Comparison of ENCODE assay signal across 14 cellular contexts in the genomic region with DNA sequence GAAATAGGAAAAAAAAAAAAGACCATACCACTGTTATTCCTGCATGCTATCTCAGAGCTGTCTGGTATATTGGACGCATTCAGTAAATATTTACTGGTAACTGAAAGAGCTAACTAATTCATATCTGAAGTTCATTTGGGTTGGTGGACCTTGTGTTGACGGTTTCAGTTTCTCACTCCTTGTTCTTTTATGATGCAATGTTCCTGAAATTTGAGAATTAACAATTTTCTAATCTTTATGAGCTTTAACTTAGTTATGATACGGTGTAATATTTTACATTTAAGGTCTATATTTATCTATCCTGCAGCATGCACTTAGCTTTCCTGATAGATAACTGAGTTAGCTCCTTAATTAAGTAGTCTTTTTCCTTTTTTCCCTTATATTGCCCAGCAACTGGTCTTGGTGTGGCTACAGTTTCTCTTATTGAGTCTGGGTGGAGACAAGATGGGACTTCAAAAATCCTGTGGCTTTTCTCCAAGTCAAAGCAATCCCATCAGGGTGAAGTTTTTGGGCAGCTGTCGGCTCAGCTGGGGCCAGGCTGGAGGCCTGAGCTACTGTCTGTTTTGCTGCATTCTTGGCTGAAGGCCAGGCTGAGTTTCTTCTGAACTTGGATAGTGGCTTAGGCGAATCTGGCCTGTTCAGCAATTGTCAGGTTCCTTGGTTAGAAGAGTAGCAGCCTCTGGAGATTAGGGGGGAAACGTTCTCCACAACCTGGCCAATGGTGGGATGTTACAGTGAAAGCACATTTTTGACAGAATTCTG.
A peak's percentile ranks its signal among the peaks of the same experiment; 100 is the strongest.
DNase-seq lines count a peak whose midpoint lies in the region; ATAC-seq and TF ChIP-seq lines count a peak whose summit lies in the region.
"Had no signal": no experiment of that assay in that cellular context is flagged by ENCODE, and none has a peak within 500 bp of the region (broad histone marks: within the 10 kb centered on the region; RNA-seq: fewer than 3 reads in every experiment).

No MANE protein-coding gene starts in this region.

- TF ChIP-seq POLR2A in IMR-90 (IDR thresholded peaks at IDR 0.05; ENCODE audit: low read depth, low read length), result no peak

- intact Hi-C loops in IMR-90 (cut with micrococcal nuclease), result no loop called here

- no peak overlapping the region for H2BK5ac ChIP-seq in IMR-90 (ENCODE audit: low read depth, low read length, poor library complexity, severe bottlenecking)

- H3K23ac ChIP-seq in IMR-90 (ENCODE audit: low read depth, low read length), result no peak overlapping the region

- H3K4me1 Mint-ChIP-seq in activated CD8-positive, alpha-beta memory T cell treated with anti-CD3 and anti-CD28 coated beads, Interleukin-2, amount 10 ng/mL, durations not matched to agents 7 days and 5 days, result peaks cover 9% of the 10 kb centered on the region

- H3K36me3 Mint-ChIP-seq in activated CD8-positive, alpha-beta memory T cell treated with anti-CD3 and anti-CD28 coated beads, Interleukin-2, amount 10 ng/mL, durations not matched to agents 7 days and 5 days, result no peaks in the 10 kb centered on the region

- no peaks in the 10 kb centered on the region for H4K20me1 ChIP-seq in IMR-90 (ENCODE audit: insufficient read depth, low read length)

- no peak overlapping the region for H2BK20ac ChIP-seq in IMR-90 (ENCODE audit: low read depth, low read length)

- POLR2A ChIA-PET in IMR-90 (lab: Charles Lee; ENCODE audit: unreplicated experiment), result no interaction called here

- no peak overlapping the region for H2BK15ac ChIP-seq in IMR-90 (ENCODE audit: low read depth, low read length)

- H3K27me3 ChIP-seq in IMR-90 (ENCODE audit: control insufficient read depth, insufficient read depth, low read length), result no peaks in the 10 kb centered on the region
- H3K27me3 ChIP-seq: MG63 had no signal

- no peaks in the 10 kb centered on the region for H3K9me1 ChIP-seq in IMR-90 (ENCODE audit: insufficient read depth, low read length)

- no peak for TF ChIP-seq RAD21 in IMR-90 (IDR thresholded peaks at IDR 0.05; ENCODE audit: low read length)

- BruUV-seq in IMR-90 (replicated peaks; lab: Mats Ljungman, UMichigan), result no TSS peak

- no peaks in the 10 kb centered on the region for H3K36me3 ChIP-seq in IMR-90 (ENCODE audit: control insufficient read depth, insufficient read depth, low read length)
- H3K36me3 ChIP-seq: MG63 had no signal

- DNase-seq in AG10803 (ENCODE audit: low read depth) (peak; percentile 16), IMR-90 (peak; percentile 0), astrocyte of the spinal cord (ENCODE audit: low read depth, low spot score) (peak; percentile 34), iris pigment epithelial cell (ENCODE audit: low read depth) (peak; percentile 15), RKO (ENCODE audit: low spot score) (no peak), NK-92 (lab: John Stamatoyannopoulos, UW; ENCODE audit: unreplicated experiment) (no peak)
- no peak for DNase-seq in activated effector memory CD4-positive, alpha-beta T cell treated with anti-CD3 and anti-CD28 coated beads, Interleukin-2, amount 50 U/mL, for 16 hours
- no peak for DNase-seq in activated CD8-positive, alpha-beta memory T cell treated with anti-CD3 and anti-CD28 coated beads, Interleukin-2, amount 10 ng/mL, durations not matched to agents 7 days and 5 days
- DNase-seq: cerebellar nuclear complex; MG63; NCI-H526; stimulated activated CD8-positive, alpha-beta memory T cell treated with anti-CD3 and anti-CD28 coated beads, Interleukin-4, amount 100 ng/mL, for 48 hours had no signal

- H3K4me3 ChIP-seq in AG10803 (ENCODE audit: low read length) (no peak overlapping the region), IMR-90 (ENCODE audit: insufficient read depth, low read depth, low read length) (no peak overlapping the region), astrocyte of the spinal cord (ENCODE audit: low read depth, low read length) (no peak overlapping the region)
- H3K4me3 ChIP-seq: MG63, SK-N-MC had no signal

- WGBS in IMR-90 (ENCODE audit: extremely low coverage in 2 of 2, insufficient read length in 1 of 2), 2 experiments, result 0% methylated on average over 1 of the region's 6 CpGs; no CpG with 5 or more reads in 1 of the 2 experiments

- H3K4me1 ChIP-seq in IMR-90 (ENCODE audit: control insufficient read depth, insufficient read depth, low read length), result no peaks in the 10 kb centered on the region

- no peak overlapping the region for H4K5ac ChIP-seq in IMR-90 (ENCODE audit: low read depth, low read length)

- no peak overlapping the region for H3K56ac ChIP-seq in IMR-90 (ENCODE audit: extremely low read depth, insufficient read depth, low read length)

- in situ Hi-C loops in IMR-90 (cut with MboI; ENCODE audit: low sequenced_read_pairs), result no loop called here
- in situ Hi-C loops in astrocyte of the spinal cord (cut with HindIII; ENCODE audit: low sequenced_read_pairs), result no loop called here

- no peak overlapping the region for H2AK9ac ChIP-seq in IMR-90 (replicated peaks; ENCODE audit: low read depth, low read length, poor library complexity)

- H3K9ac ChIP-seq in IMR-90 (ENCODE audit: low read depth, low read length), result no peak overlapping the region

- H3K9me3 Mint-ChIP-seq in activated CD8-positive, alpha-beta memory T cell treated with anti-CD3 and anti-CD28 coated beads, Interleukin-2, amount 10 ng/mL, durations not matched to agents 7 days and 5 days (ENCODE audit: low read depth), result no peaks in the 10 kb centered on the region

- H3K4me3 Mint-ChIP-seq in activated CD8-positive, alpha-beta memory T cell treated with anti-CD3 and anti-CD28 coated beads, Interleukin-2, amount 10 ng/mL, durations not matched to agents 7 days and 5 days, result no peak overlapping the region

- H3K27me3 Mint-ChIP-seq in activated CD8-positive, alpha-beta memory T cell treated with anti-CD3 and anti-CD28 coated beads, Interleukin-2, amount 10 ng/mL, durations not matched to agents 7 days and 5 days, result peaks cover 3% of the 10 kb centered on the region

- no peak overlapping the region for H4K91ac ChIP-seq in IMR-90 (ENCODE audit: insufficient read depth, low read depth, low read length)

- TF ChIP-seq CTCF in AG10803 (conservative IDR thresholded peaks at IDR 0.05; ENCODE audit: low read length) (no peak), IMR-90 (conservative IDR thresholded peaks at IDR 0.05; ENCODE audit: low read depth, low read length) (no peak), astrocyte of the spinal cord (IDR thresholded peaks at IDR 0.05; ENCODE audit: low read depth, low read length) (no peak)

- dilution Hi-C loops in IMR-90 (cut with HindIII; ENCODE audit: low sequenced_read_pairs, unreplicated experiment), result no loop called here

- no peak for ATAC-seq in IMR-90 (ENCODE audit: low read depth)
- no peak for ATAC-seq in activated CD8-positive, alpha-beta memory T cell treated with anti-CD3 and anti-CD28 coated beads, Interleukin-2, amount 10 ng/mL, durations not matched to agents 7 days and 5 days
- ATAC-seq: esophagus mucosa had no signal

- no peak overlapping the region for H3K18ac ChIP-seq in IMR-90 (ENCODE audit: low read depth, low read length)

- CTCF ChIA-PET in IMR-90 (lab: Yijun Ruan, JAX), result interaction anchor here (0.6 kb wide), 2 partner anchors 27 to 101 kb away, joined by 3 read pairs; no protein-coding TSS in a partner anchor
- CTCF ChIA-PET in activated CD8-positive, alpha-beta memory T cell treated with anti-CD3 and anti-CD28 coated beads, Interleukin-2, amount 10 ng/mL, durations not matched to agents 7 days and 5 days (lab: Charles Lee), result interaction anchor here (0.7 kb wide), 1 partner anchor 146 kb away, joined by 3 read pairs; no protein-coding TSS in a partner anchor

- H2BK120ac ChIP-seq in IMR-90 (ENCODE audit: low read depth, low read length), result no peak overlapping the region

- H2AK5ac ChIP-seq in IMR-90 (ENCODE audit: low read depth, low read length), result no peak overlapping the region

- H3K4me2 ChIP-seq in IMR-90 (ENCODE audit: low read depth, low read length), result no peak overlapping the region

- H3K27ac Mint-ChIP-seq in activated CD8-positive, alpha-beta memory T cell treated with anti-CD3 and anti-CD28 coated beads, Interleukin-2, amount 10 ng/mL, durations not matched to agents 7 days and 5 days, result no peak overlapping the region

- H3K9me3 ChIP-seq in IMR-90 (ENCODE audit: control insufficient read depth, insufficient read depth, low read length), result no peaks in the 10 kb centered on the region
- H3K9me3 ChIP-seq: MG63 had no signal

- no peak overlapping the region for H3K27ac ChIP-seq in IMR-90 (ENCODE audit: insufficient read depth, low read length)
- H3K27ac ChIP-seq: SK-N-MC had no signal

- H3K4ac ChIP-seq in IMR-90 (ENCODE audit: low read depth, low read length), result no peak overlapping the region

- H3K14ac ChIP-seq in IMR-90 (replicated peaks; ENCODE audit: low read depth, low read length), result no peak overlapping the region

- no peak overlapping the region for H4K8ac ChIP-seq in IMR-90 (ENCODE audit: low read depth in 2 of 2, low read length in 2 of 2)

- H3K79me1 ChIP-seq in IMR-90 (ENCODE audit: low read depth in 1 of 2, low read length in 2 of 2), result no peaks in the 10 kb centered on the region

- H2AFZ ChIP-seq in IMR-90 (replicated peaks; ENCODE audit: low read length, poor library complexity), result no peak overlapping the region

TF ChIP-seq in IMR-90, 13 proteins besides CTCF, POLR2A, EP300 and RAD21:
- no peak for TF ChIP-seq BHLHE40 (IDR thresholded peaks at IDR 0.05; ENCODE audit: low read depth, low read length)
- TF ChIP-seq CEBPB (IDR thresholded peaks at IDR 0.05; ENCODE audit: low read depth, low read length), result 0 out of 2 replicates have a peak, but pooled peaks have one; percentile 12

Comparison
In these comparisons a context has a peak if more than half of its experiments do, and no peak if none do; other contexts are left out.
1. DNase-seq: peak in AG10803 (single experiment), IMR-90 (single experiment), astrocyte of the spinal cord (single experiment) and iris pigment epithelial cell (single experiment); none in activated effector memory CD4-positive, alpha-beta T cell treated with anti-CD3 and anti-CD28 coated beads, Interleukin-2, amount 50 U/mL, for 16 hours (single experiment), RKO (single experiment), activated CD8-positive, alpha-beta memory T cell treated with anti-CD3 and anti-CD28 coated beads, Interleukin-2, amount 10 ng/mL, durations not matched to agents 7 days and 5 days (single experiment) and NK-92 (single experiment).